In the genomic region with DNA sequence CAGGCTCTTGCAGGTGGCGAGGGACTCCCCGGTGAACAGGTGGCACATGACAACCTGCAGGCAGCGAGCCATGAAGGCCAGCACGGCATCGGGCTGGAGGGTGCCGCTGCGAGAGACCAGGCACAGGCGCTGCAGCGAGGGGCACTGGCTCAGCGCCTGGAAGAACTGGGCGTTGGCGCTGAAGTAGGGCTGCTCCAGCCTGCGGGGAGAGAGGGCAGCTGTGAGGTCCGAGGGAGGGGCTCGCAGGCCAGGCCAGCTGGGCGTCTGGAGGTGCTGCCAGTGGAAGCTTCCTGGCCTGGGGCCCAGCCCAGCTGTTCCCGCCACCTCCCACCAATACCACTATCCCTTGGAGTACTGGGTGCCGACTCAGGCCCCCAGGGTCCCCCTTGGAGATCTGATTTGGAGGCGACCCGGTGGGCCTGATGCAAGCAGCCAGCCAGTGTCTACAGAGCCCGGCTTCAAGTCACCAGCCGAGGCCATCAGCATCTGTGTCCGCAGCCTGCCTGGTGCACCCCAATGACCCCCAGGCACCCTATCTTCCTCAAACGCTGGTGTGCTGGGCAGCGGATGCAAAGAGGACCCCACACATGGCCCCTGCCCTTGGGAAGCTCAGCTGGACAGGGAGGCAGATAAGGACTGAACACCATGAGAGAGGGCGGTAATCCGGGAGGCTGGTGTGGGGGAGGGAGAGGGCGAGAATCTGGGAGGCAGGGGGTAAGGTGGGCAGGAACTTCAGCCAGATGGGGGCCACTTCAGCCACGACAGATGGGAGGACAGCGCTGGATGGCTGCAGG, we compare ENCODE assay signal across 12 cellular contexts. TPM values are rescaled to one million over a fixed set of nuclear protein-coding genes. Genes with fewer than 3 reads are reported as not detected.
DNase-seq lines count a peak whose midpoint lies in the region; ATAC-seq, FAIRE-seq and TF ChIP-seq lines count a peak whose summit lies in the region.
"Had no signal": no experiment of that assay in that cellular context is flagged by ENCODE, and none has a peak within 500 bp of the region (broad histone marks: within the 10 kb centered on the region; RNA-seq: fewer than 3 reads in every experiment).

No MANE protein-coding gene starts in this region.

- H3K27me3 ChIP-seq in GM12878 (replicated peaks in 1 of 2; ENCODE audit: control insufficient read depth in 2 of 2, insufficient read depth in 2 of 2, low read length in 1 of 2), result no peaks in the 10 kb centered on the region
- H3K27me3 ChIP-seq in ovary, result no peaks in the 10 kb centered on the region
- H3K27me3 ChIP-seq in gastrocnemius medialis, result no peaks in the 10 kb centered on the region

- no peaks in the 10 kb centered on the region for H3K9me3 ChIP-seq in GM12878 (replicated peaks; ENCODE audit: control insufficient read depth, insufficient read depth, low read length)
- H3K9me3 ChIP-seq in ovary, result no peaks in the 10 kb centered on the region
- H3K9me3 ChIP-seq in gastrocnemius medialis, result no peaks in the 10 kb centered on the region

- TF ChIP-seq CTCF in GM12878 (IDR thresholded peaks at IDR 0.05 in 2 of 3, conservative IDR thresholded peaks at IDR 0.05 in 1 of 3; ENCODE audit: control insufficient read depth in 2 of 3, extremely low read depth in 1 of 3, insufficient read depth in 1 of 3, low read depth in 3 of 3, low read length in 3 of 3) (no peak), ovary (IDR thresholded peaks at IDR 0.05) (no peak), gastrocnemius medialis (IDR thresholded peaks at IDR 0.05 in 4 of 5, conservative IDR thresholded peaks at IDR 0.05 in 1 of 5) (no peak)

- TF ChIP-seq RAD21 in GM12878 (IDR thresholded peaks at IDR 0.05; ENCODE audit: insufficient read depth, low read depth, low read length), result no peak

- H3K4me1 ChIP-seq in GM12878 (ENCODE audit: control insufficient read depth, insufficient read depth, low read length) (peaks cover 12% of the 10 kb centered on the region), ovary (ENCODE audit: insufficient read depth) (peaks cover 11% of the 10 kb centered on the region), gastrocnemius medialis (peaks cover 23 to 46% of the 10 kb centered on the region in 2 donors)

- H3K79me2 ChIP-seq in GM12878 (ENCODE audit: control insufficient read depth, insufficient read depth, low read length), result peaks cover 7% of the 10 kb centered on the region; the same call in 1 of the 2 replicates

- DNase-seq in DMS79 (lab: John Stamatoyannopoulos, UW) (peak; percentile 75), NCI-H2107 treated with DMSO at 0.1 percent for 48 hours (lab: John Stamatoyannopoulos, UW; ENCODE audit: unreplicated experiment) (peak; percentile 34), GM12878 (ENCODE audit: low read depth, low spot score) (no peak), ovary (peak in 3 of 5 donors; percentile 37 to 70 (median 46)), gastrocnemius medialis (no peak), globus pallidus (ENCODE audit: low spot score) (no peak), midbrain (lab: John Stamatoyannopoulos, UW) (no peak)
- no peak for DNase-seq in stimulated activated CD4-positive, alpha-beta T cell treated with anti-CD3 and anti-CD28 coated beads, Interleukin-4, amount 100 ng/mL, for 1 hour
- DNase-seq: activated CD4-positive, alpha-beta T cell treated with anti-CD3 and anti-CD28 coated beads for 4 hours; GDM1; NCI-H774 had no signal

- no TSS peak for BruUV-seq in GM12878 (replicated peaks; lab: Mats Ljungman, UMichigan)

- no peak overlapping the region for H2AFZ ChIP-seq in GM12878 (ENCODE audit: control insufficient read depth, low read depth, low read length)
- H2AFZ ChIP-seq: parathyroid adenoma had no signal

- no peak overlapping the region for H3K9ac ChIP-seq in GM12878 (ENCODE audit: control insufficient read depth, insufficient read depth, low read length)
- H3K9ac ChIP-seq: parathyroid adenoma had no signal

- no peak for ATAC-seq in GM12878
- ATAC-seq in gastrocnemius medialis, result no peak

- intact Hi-C loops in GM12878 (cut with micrococcal nuclease; ENCODE audit: unreplicated experiment), result no loop called here
- intact Hi-C loops in ovary (cut with DNase I), result loop anchor here (2.0 to 10.0 kb wide), 4 partner anchors 173 to 213 kb away; no protein-coding TSS in a partner anchor
- intact Hi-C loops in gastrocnemius medialis (cut with DNase I; ENCODE audit: low total_unique reads), result no loop called here

- in situ Hi-C loops in GM12878 (cut with MboI) (loop anchor here (5.0 to 10.0 kb wide), 2 partner anchors 176 to 213 kb away; no protein-coding TSS in a partner anchor), gastrocnemius medialis (cut with MboI; ENCODE audit: low sequenced_read_pairs in 4 of 4) (loop anchor here (10.0 kb wide), 4 partner anchors 173 to 213 kb away; no protein-coding TSS in a partner anchor)

- POLR2A ChIA-PET in GM12878 (lab: Charles Lee), result no interaction called here

- no peak overlapping the region for H3K27ac ChIP-seq in GM12878 (ENCODE audit: control insufficient read depth, insufficient read depth)
- no peak overlapping the region for H3K27ac ChIP-seq in ovary
- H3K27ac ChIP-seq in gastrocnemius medialis, result no peak overlapping the region
- H3K27ac ChIP-seq: parathyroid adenoma had no signal

- H3K36me3 ChIP-seq in GM12878 (ENCODE audit: control insufficient read depth in 2 of 2, insufficient read depth in 2 of 2, low read length in 1 of 2) (peaks cover 0 to 4% of the 10 kb centered on the region in 2 experiments; a peak in 3 of 4 replicates), ovary (no peaks in the 10 kb centered on the region), gastrocnemius medialis (no peaks in the 10 kb centered on the region)

- TF ChIP-seq EP300 in GM12878 (IDR thresholded peaks at IDR 0.05; ENCODE audit: borderline replicate concordance in 1 of 2, control insufficient read depth in 1 of 2, low read depth in 2 of 2, low read length in 2 of 2) (no peak), ovary (IDR thresholded peaks at IDR 0.05) (no peak)

- WGBS in GM12878 (ENCODE audit: insufficient coverage, insufficient replicate concordance, low lambda C conversion rate, missing lambda C conversion rate), result 95% methylated on average over 29 of the region's 30 CpGs
- WGBS in ovary, 3 donors, result 24 to 48% (median 31%) methylated on average over 25 to 30 of the region's 30 CpGs

- SMC1A ChIA-PET in GM12878 (lab: Charles Lee; ENCODE audit: uncharacterized antibody, unreplicated experiment), result no interaction called here

- TF ChIP-seq POLR2A in GM12878 (IDR thresholded peaks at IDR 0.05; ENCODE audit: low read depth, low read length) (peak; percentile 30; the same call in 1 of the 2 replicates), ovary (IDR thresholded peaks at IDR 0.05) (no peak), gastrocnemius medialis (IDR thresholded peaks at IDR 0.05) (no peak)

- CTCF ChIA-PET in GM12878 (lab: Yijun Ruan, JAX), result interaction anchor here (1.5 to 6.0 kb wide), 3 partner anchors 67 to 210 kb away, joined by 3 to 93 read pairs (median 13); no protein-coding TSS in a partner anchor

- no peak overlapping the region for H3K4me3 ChIP-seq in GM12878
- H3K4me3 ChIP-seq in ovary, result no peak overlapping the region
- no peak overlapping the region for H3K4me3 ChIP-seq in gastrocnemius medialis

- no peak overlapping the region for H3K4me2 ChIP-seq in GM12878 (ENCODE audit: control insufficient read depth, insufficient read depth)

- RAD21 ChIA-PET in GM12878 (lab: Charles Lee; ENCODE audit: unreplicated experiment), result interaction anchor here (1.8 kb wide), 1 partner anchor 68 kb away, joined by 4 read pairs; no protein-coding TSS in a partner anchor

- no peaks in the 10 kb centered on the region for H4K20me1 ChIP-seq in GM12878 (ENCODE audit: control insufficient read depth, insufficient read depth)

- no peak for FAIRE-seq in GM12878 (lab: Jason Lieb, UNC)

RNA-seq across cellular contexts. Expression of a gene that starts 22.2 kb away (rescaled TPM):
- total RNA-seq in GM12878 (2013; cell fraction: nucleolus; rRNA removed), result 14.1 and 16.0 TPM in 2 replicates
- total RNA-seq in GM12878 (2014; rRNA removed) (4.7 and 6.7 TPM in 2 replicates), GM12878 (2014; rRNA removed; fragmentation: Illumina TruSeq; extraction: Trizol) (2.0 and 2.8 TPM in 2 replicates), GM12878 (2021) (15.9 and 19.6 TPM in 2 replicates), ovary (1 to 10 TPM; 2.1 to 8.8 (median 6.1) TPM), gastrocnemius medialis (10 to 100 TPM in 2 of 4 donors, 1 to 10 TPM in 2; 6.9 to 11.4 (median 10.6) TPM)
- 1.1 TPM for polyA plus RNA-seq in GM12878 (2011; ENCODE audit: low read depth)
- polyA plus RNA-seq in GM12878 (2011; rRNA removed) (0.61 and 2.0 TPM in 2 replicates), GM12878 (2014; fragmentation: Illumina TruSeq; extraction: Trizol) (0.95 and 2.7 TPM in 2 replicates), GM12878 (2014; fragmentation: Nextera tagmentation; extraction: Ambion mirVana) (1 to 10 TPM in 1 of 2 experiments, under 1 TPM in 1; 0.80 to 1.1 TPM), GM12878 (2014; rRNA removed) (10.0 and 11.3 TPM in 2 replicates), GM12878 (2016; fragmentation: Nextera tagmentation; extraction: Ambion mirVana) (10 to 100 TPM; 13.6 to 14.8 TPM), ovary (1 to 10 TPM; 1.3 to 1.9 TPM)
- 2.1 and 3.8 TPM in 2 replicates for polyA plus RNA-seq in GM12878 (2011; cell fraction: cytosol; rRNA removed)
- 5.4 and 10.5 TPM in 2 replicates for polyA plus RNA-seq in GM12878 (2011; cell fraction: nucleus; rRNA removed)
- 3.4 TPM in 2 replicates for polyA plus RNA-seq in GM12878 (2012)
- polyA minus RNA-seq in GM12878 (2011; rRNA and poly(A)+ RNA removed), result 4.2 and 6.3 TPM in 2 replicates
- polyA minus RNA-seq in GM12878 (2011; cell fraction: cytosol; rRNA and poly(A)+ RNA removed), result 4.8 and 5.6 TPM in 2 replicates
- 3.7 and 7.7 TPM in 2 replicates for polyA minus RNA-seq in GM12878 (2011; cell fraction: nucleus; rRNA and poly(A)+ RNA removed)

RNA-seq across cellular contexts. Expression of a gene that starts 39.0 kb away (rescaled TPM):
- total RNA-seq in GM12878 (2013; cell fraction: nucleolus; rRNA removed), result 1,974 and 2,098 TPM in 2 replicates
- total RNA-seq in GM12878 (2014; rRNA removed) (5,201 and 6,104 TPM in 2 replicates), GM12878 (2014; rRNA removed; fragmentation: Illumina TruSeq; extraction: Trizol) (5,689 and 6,359 TPM in 2 replicates), GM12878 (2021) (16,196 and 16,641 TPM in 2 replicates), ovary (1,000 to 10,000 TPM; 1,260 to 4,608 (median 3,127) TPM), gastrocnemius medialis (100 to 1,000 TPM; 174 to 628 (median 303) TPM)
- 7,864 TPM for polyA plus RNA-seq in GM12878 (2011; ENCODE audit: low read depth)
- polyA plus RNA-seq in GM12878 (2011; rRNA removed) (1,147 and 2,786 TPM in 2 replicates), GM12878 (2014; fragmentation: Illumina TruSeq; extraction: Trizol) (10,962 and 12,114 TPM in 2 replicates), GM12878 (2014; fragmentation: Nextera tagmentation; extraction: Ambion mirVana) (over 10,000 TPM; 10,715 to 12,414 TPM), GM12878 (2014; rRNA removed) (5,798 and 7,688 TPM in 2 replicates), GM12878 (2016; fragmentation: Nextera tagmentation; extraction: Ambion mirVana) (over 10,000 TPM; 31,192 to 31,914 TPM), ovary (1,000 to 10,000 TPM; 1,910 to 5,835 TPM)
- 3,130 and 4,314 TPM in 2 replicates for polyA plus RNA-seq in GM12878 (2011; cell fraction: cytosol; rRNA removed)
- 6,255 and 8,387 TPM in 2 replicates for polyA plus RNA-seq in GM12878 (2011; cell fraction: nucleus; rRNA removed)
- polyA plus RNA-seq in GM12878 (2012), result 9,522 and 10,892 TPM in 2 replicates
- 3,368 and 4,052 TPM in 2 replicates for polyA minus RNA-seq in GM12878 (2011; rRNA and poly(A)+ RNA removed)
- 3,847 and 4,043 TPM in 2 replicates for polyA minus RNA-seq in GM12878 (2011; cell fraction: cytosol; rRNA and poly(A)+ RNA removed)
- polyA minus RNA-seq in GM12878 (2011; cell fraction: nucleus; rRNA and poly(A)+ RNA removed), result 1,573 and 2,410 TPM in 2 replicates

Comparison
In these comparisons a context has a peak if more than half of its experiments do, and no peak if none do; other contexts are left out.
1. DNase-seq: peak in DMS79 (single experiment), NCI-H2107 treated with DMSO at 0.1 percent for 48 hours (single experiment) and ovary (3 of 5); none in GM12878 (single experiment), gastrocnemius medialis (0 of 2), stimulated activated CD4-positive, alpha-beta T cell treated with anti-CD3 and anti-CD28 coated beads, Interleukin-4, amount 100 ng/mL, for 1 hour (single experiment), globus pallidus (single experiment) and midbrain (single experiment).
2. intact Hi-C loops: an anchor here in ovary (2.0 to 10.0 kb wide); none called in GM12878 and gastrocnemius medialis.